19 cellular contexts compared by ENCODE assay signal in genomic region chrX:85573801-85574200, GRCh38.
"Had no signal": no experiment of that assay in that cellular context is flagged by ENCODE, and none has a peak within 500 bp of the region (broad histone marks: within the 10 kb centered on the region; RNA-seq: fewer than 3 reads in every experiment).

No MANE protein-coding gene starts in this region.

- H3K4me1 Mint-ChIP-seq: activated naive CD8-positive, alpha-beta T cell treated with anti-CD3 and anti-CD28 coated beads, Interleukin-2, amount 50 U/mL, for 24 hours had no signal

- H3K9me3 ChIP-seq: ascending aorta, right atrium auricular region had no signal

- H3K27me3 ChIP-seq: ascending aorta, right atrium auricular region had no signal

- H3K9me3 Mint-ChIP-seq: activated CD8-positive, alpha-beta T cell treated with anti-CD3 and anti-CD28 coated beads for 36 hours; activated naive CD8-positive, alpha-beta T cell treated with anti-CD3 and anti-CD28 coated beads, Interleukin-2, amount 50 U/mL, for 24 hours; dendritic cell treated with granulocyte-macrophage colony-stimulating factor and Interleukin-4, amounts not matched to agents 40 ng/mL and 50 ng/mL, for 4 days; stimulated activated naive CD8-positive, alpha-beta T cell treated with anti-CD3 and anti-CD28 coated beads, Interleukin-15, Interleukin-2, amounts not matched to agents 100 ng/mL and 50 ng/mL, for 24 hours had no signal

- ATAC-seq: activated CD8-positive, alpha-beta T cell treated with anti-CD3 and anti-CD28 coated beads for 36 hours; activated naive CD8-positive, alpha-beta T cell treated with anti-CD3 and anti-CD28 coated beads, Interleukin-2, amount 50 U/mL, for 24 hours; left lobe of liver had no signal

- H3K27me3 Mint-ChIP-seq: activated CD8-positive, alpha-beta T cell treated with anti-CD3 and anti-CD28 coated beads for 36 hours; activated naive CD8-positive, alpha-beta T cell treated with anti-CD3 and anti-CD28 coated beads, Interleukin-2, amount 50 U/mL, for 24 hours; dendritic cell treated with granulocyte-macrophage colony-stimulating factor and Interleukin-4, amounts not matched to agents 40 ng/mL and 50 ng/mL, for 4 days; progenitor cell of endocrine pancreas; stimulated activated naive CD8-positive, alpha-beta T cell treated with anti-CD3 and anti-CD28 coated beads, Interleukin-15, Interleukin-2, amounts not matched to agents 100 ng/mL and 50 ng/mL, for 24 hours; type B pancreatic cell had no signal

- H3K4me3 ChIP-seq: ascending aorta, right atrium auricular region had no signal

- H3K36me3 Mint-ChIP-seq: type B pancreatic cell had no signal

- FAIRE-seq: bronchial epithelial cell, keratinocyte had no signal

- H3K27ac ChIP-seq: ascending aorta, right atrium auricular region, VCaP had no signal

- H3K27ac Mint-ChIP-seq: activated CD8-positive, alpha-beta T cell treated with anti-CD3 and anti-CD28 coated beads for 36 hours; activated naive CD8-positive, alpha-beta T cell treated with anti-CD3 and anti-CD28 coated beads, Interleukin-2, amount 50 U/mL, for 24 hours; dendritic cell treated with granulocyte-macrophage colony-stimulating factor and Interleukin-4, amounts not matched to agents 40 ng/mL and 50 ng/mL, for 4 days; progenitor cell of endocrine pancreas; stimulated activated naive CD8-positive, alpha-beta T cell treated with anti-CD3 and anti-CD28 coated beads, Interleukin-15, Interleukin-2, amounts not matched to agents 100 ng/mL and 50 ng/mL, for 24 hours; type B pancreatic cell had no signal

- H3K4me3 Mint-ChIP-seq: activated CD8-positive, alpha-beta T cell treated with anti-CD3 and anti-CD28 coated beads for 36 hours; activated naive CD8-positive, alpha-beta T cell treated with anti-CD3 and anti-CD28 coated beads, Interleukin-2, amount 50 U/mL, for 24 hours; dendritic cell treated with granulocyte-macrophage colony-stimulating factor and Interleukin-4, amounts not matched to agents 40 ng/mL and 50 ng/mL, for 4 days; stimulated activated naive CD8-positive, alpha-beta T cell treated with anti-CD3 and anti-CD28 coated beads, Interleukin-15, Interleukin-2, amounts not matched to agents 100 ng/mL and 50 ng/mL, for 24 hours; type B pancreatic cell had no signal

- H3K4me1 ChIP-seq: ascending aorta, right atrium auricular region had no signal

- DNase-seq: activated CD4-positive, alpha-beta T cell treated with anti-CD3 and anti-CD28 coated beads for 1 hour; activated CD8-positive, alpha-beta T cell treated with anti-CD3 and anti-CD28 coated beads for 36 hours; activated naive CD4-positive, alpha-beta T cell treated with Interleukin-2 at 50 U/mL for 16 hours; activated naive CD8-positive, alpha-beta T cell treated with anti-CD3 and anti-CD28 coated beads, Interleukin-2, amount 50 U/mL, for 24 hours; effector memory CD4-positive, alpha-beta T cell; foreskin fibroblast; hippocampal formation; midbrain; stimulated activated CD4-positive, alpha-beta T cell treated with anti-CD3 and anti-CD28 coated beads, Interleukin-4, amount 100 ng/mL, for 24 hours had no signal

- H3K36me3 ChIP-seq: ascending aorta, right atrium auricular region had no signal
